In genomic region chr3:113773381-113773780, GRCh38 we compare ENCODE assay signal across 20 cellular contexts.
A peak's percentile ranks its signal among the peaks of the same experiment; 100 is the strongest.
DNase-seq lines count a peak whose midpoint lies in the region; ATAC-seq lines count a peak whose summit lies in the region.
"Had no signal": no experiment of that assay in that cellular context is flagged by ENCODE, and none has a peak within 500 bp of the region (broad histone marks: within the 10 kb centered on the region; RNA-seq: fewer than 3 reads in every experiment).

No MANE protein-coding gene starts in this region.

- no peak overlapping the region for H3K4me3 ChIP-seq in adipocyte (ENCODE audit: low read length)
- H3K4me3 ChIP-seq: colonic mucosa, heart left ventricle, SJSA1 had no signal

- no peaks in the 10 kb centered on the region for H3K9me3 ChIP-seq in adipocyte (ENCODE audit: control insufficient read depth, low read length)
- H3K9me3 ChIP-seq: colonic mucosa, heart left ventricle, SJSA1 had no signal

- no peak overlapping the region for H3K9ac ChIP-seq in adipocyte (ENCODE audit: low read length)

- DNase-seq in GM03348 (ENCODE audit: low spot score) = peak; percentile 74
- DNase-seq in adipocyte (ENCODE audit: low read depth) = peak; percentile 55
- peak; percentile 5 for DNase-seq in fibroblast of the conjunctiva (ENCODE audit: low read depth)
- DNase-seq in stromal cell of bone marrow (ENCODE audit: low read depth) = peak; percentile 58
- DNase-seq in SW 1271 (lab: John Stamatoyannopoulos, UW) = no peak
- DNase-seq: activated effector memory CD4-positive, alpha-beta T cell treated with Interleukin-2 at 50 U/mL for 16 hours; amniotic stem cell; CD4-positive, alpha-beta memory T cell; colonic mucosa; heart left ventricle; KG1; NCI-H1092; NCI-H2081 treated with DMSO at 0.1 percent for 48 hours; NCI-H526 treated with DMSO at 0.1 percent for 48 hours; retina; stimulated activated naive CD4-positive, alpha-beta T cell treated with Interleukin-2 at 50 U/mL for 16 hours; T-helper 9 cell had no signal

- H3K36me3 ChIP-seq in adipocyte (ENCODE audit: control insufficient read depth, insufficient read depth, low read length, severe bottlenecking) = no peaks in the 10 kb centered on the region
- H3K36me3 ChIP-seq: colonic mucosa, SJSA1 had no signal

- no peak for ATAC-seq in GM18868 (IDR thresholded peaks at IDR 0.05; ENCODE audit: unreplicated experiment)
- no peak for ATAC-seq in GM18520 (IDR thresholded peaks at IDR 0.05; ENCODE audit: unreplicated experiment)
- ATAC-seq: heart left ventricle had no signal

- peaks cover 13% of the 10 kb centered on the region for H3K4me1 ChIP-seq in adipocyte (ENCODE audit: control insufficient read depth, insufficient read depth, low read length)
- H3K4me1 ChIP-seq: colonic mucosa had no signal

- H3K27me3 ChIP-seq in adipocyte (replicated peaks; ENCODE audit: control insufficient read depth, insufficient read depth, low read length) = no peaks in the 10 kb centered on the region
- H3K27me3 ChIP-seq: colonic mucosa, heart left ventricle, SJSA1 had no signal

Comparison
In these comparisons a context has a peak if more than half of its experiments do, and no peak if none do; other contexts are left out.
1. DNase-seq: peak in GM03348 (single experiment), adipocyte (single experiment), fibroblast of the conjunctiva (single experiment) and stromal cell of bone marrow (single experiment); none in SW 1271 (0 of 2).